8 cellular contexts compared by ENCODE assay signal in the genomic region with DNA sequence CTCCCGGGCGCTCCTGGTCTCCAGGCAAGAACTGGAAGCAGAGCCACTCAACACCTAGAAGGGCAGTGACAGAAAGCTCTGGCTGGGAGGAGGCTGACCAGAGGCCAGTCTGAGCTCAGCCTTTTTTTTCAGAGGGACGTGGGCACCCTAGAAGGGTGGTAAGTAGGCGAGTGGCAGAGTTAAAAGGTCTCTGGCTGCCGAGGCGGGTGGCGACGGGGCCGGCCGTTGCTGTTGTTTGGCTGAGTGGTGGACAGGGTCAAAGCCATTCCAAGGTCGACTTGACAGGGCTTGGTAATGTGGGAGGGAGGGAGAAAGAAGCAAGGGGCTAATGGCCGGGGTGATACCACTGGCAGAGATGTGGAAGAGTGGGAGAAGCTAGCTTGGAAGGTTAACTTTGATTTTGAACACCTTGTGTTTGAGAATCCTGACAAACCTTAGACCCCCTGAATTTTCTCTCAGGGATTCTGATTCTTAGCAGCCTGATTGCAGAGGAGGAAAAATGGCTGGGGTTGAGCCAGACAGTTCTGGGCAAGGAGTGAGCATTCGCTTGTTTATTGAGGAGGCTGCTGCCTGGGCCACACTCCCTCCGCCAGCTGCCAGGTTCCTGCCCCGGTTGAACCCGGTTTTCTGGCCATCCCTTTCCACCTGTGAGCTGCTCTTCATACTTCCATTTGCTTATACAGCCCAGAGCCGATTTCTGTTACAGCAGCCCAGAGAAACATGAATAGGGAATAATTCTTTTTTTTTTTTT. TPM values are rescaled to one million over a fixed set of nuclear protein-coding genes. Genes with fewer than 3 reads are reported as not detected.
A peak's percentile ranks its signal among the peaks of the same experiment; 100 is the strongest.
DNase-seq lines count a peak whose midpoint lies in the region; ATAC-seq, FAIRE-seq and TF ChIP-seq lines count a peak whose summit lies in the region.

No MANE protein-coding gene starts in this region.

- H3K9me3 Mint-ChIP-seq in HFFc6 = no peaks in the 10 kb centered on the region
- H3K9me3 Mint-ChIP-seq in activated naive CD4-positive, alpha-beta T cell treated with anti-CD3 and anti-CD28 coated beads, Interleukin-2, amount 50 U/mL, for 72 hours = no peaks in the 10 kb centered on the region
- H3K9me3 Mint-ChIP-seq in stimulated activated effector memory CD8-positive, alpha-beta T cell treated with anti-CD3 and anti-CD28 coated beads, Interleukin-12 subunit alpha, Interleukin-12 subunit beta, amount 100 ng/mL, for 72 hours = no peaks in the 10 kb centered on the region

- no peak overlapping the region for H3K27ac Mint-ChIP-seq in HFFc6
- peak overlapping the region; percentile 48 to 81 for H3K27ac Mint-ChIP-seq in activated naive CD4-positive, alpha-beta T cell treated with anti-CD3 and anti-CD28 coated beads, Interleukin-2, amount 50 U/mL, for 72 hours
- peak overlapping the region; percentile 72 for H3K27ac Mint-ChIP-seq in stimulated activated effector memory CD8-positive, alpha-beta T cell treated with anti-CD3 and anti-CD28 coated beads, Interleukin-12 subunit alpha, Interleukin-12 subunit beta, amount 100 ng/mL, for 72 hours

- H3K4me1 Mint-ChIP-seq in HFFc6 (ENCODE audit: low read depth) = peaks cover 9% of the 10 kb centered on the region
- H3K4me1 Mint-ChIP-seq in stimulated activated effector memory CD8-positive, alpha-beta T cell treated with anti-CD3 and anti-CD28 coated beads, Interleukin-12 subunit alpha, Interleukin-12 subunit beta, amount 100 ng/mL, for 72 hours = peaks cover 24% of the 10 kb centered on the region

- no peaks in the 10 kb centered on the region for H3K4me1 ChIP-seq in iPS-15b (ENCODE audit: control insufficient read depth, insufficient read depth, low read length)

- no peaks in the 10 kb centered on the region for H3K36me3 Mint-ChIP-seq in HFFc6 (ENCODE audit: low read depth)
- H3K36me3 Mint-ChIP-seq in activated naive CD4-positive, alpha-beta T cell treated with anti-CD3 and anti-CD28 coated beads, Interleukin-2, amount 50 U/mL, for 72 hours = no peaks in the 10 kb centered on the region
- H3K36me3 Mint-ChIP-seq in stimulated activated effector memory CD8-positive, alpha-beta T cell treated with anti-CD3 and anti-CD28 coated beads, Interleukin-12 subunit alpha, Interleukin-12 subunit beta, amount 100 ng/mL, for 72 hours = peaks cover 12% of the 10 kb centered on the region

- H3K9ac ChIP-seq in iPS-15b (ENCODE audit: low read depth, low read length) = no peak overlapping the region

- H3K36me3 ChIP-seq in iPS-15b (ENCODE audit: control insufficient read depth, insufficient read depth, low read length) = no peaks in the 10 kb centered on the region

- H3K4me3 Mint-ChIP-seq in HFFc6 = peak overlapping the region; percentile 88
- peak overlapping the region; percentile 89 for H3K4me3 Mint-ChIP-seq in stimulated activated effector memory CD8-positive, alpha-beta T cell treated with anti-CD3 and anti-CD28 coated beads, Interleukin-12 subunit alpha, Interleukin-12 subunit beta, amount 100 ng/mL, for 72 hours

- H3K9me3 ChIP-seq in iPS-15b (ENCODE audit: control insufficient read depth, insufficient read depth, low read length) = no peaks in the 10 kb centered on the region

- FAIRE-seq in GM19239 (lab: Jason Lieb, UNC) = no peak

- DNase-seq in HFFc6 (no peak), DMS153 (lab: John Stamatoyannopoulos, UW) (no peak), GM19239 (ENCODE audit: insufficient read length, low spot score) (no peak), NCI-H510A treated with DMSO at 0.1 percent for 48 hours (lab: John Stamatoyannopoulos, UW) (no peak)
- no peak for DNase-seq in activated naive CD4-positive, alpha-beta T cell treated with anti-CD3 and anti-CD28 coated beads, Interleukin-2, amount 50 U/mL, for 72 hours (ENCODE audit: low spot score in 2 of 2)
- DNase-seq in stimulated activated effector memory CD8-positive, alpha-beta T cell treated with anti-CD3 and anti-CD28 coated beads, Interleukin-12 subunit alpha, Interleukin-12 subunit beta, amount 100 ng/mL, for 72 hours (ENCODE audit: low spot score in 2 of 2) = no peak

- H3K27me3 ChIP-seq in iPS-15b (ENCODE audit: control insufficient read depth, insufficient read depth, low read length) = peaks cover 20% of the 10 kb centered on the region

- TF ChIP-seq CTCF in HFFc6 (IDR thresholded peaks at IDR 0.05) = no peak

- H3K27me3 Mint-ChIP-seq in HFFc6 (ENCODE audit: insufficient read depth) = peaks cover 21% of the 10 kb centered on the region

- ATAC-seq in activated naive CD4-positive, alpha-beta T cell treated with anti-CD3 and anti-CD28 coated beads, Interleukin-2, amount 50 U/mL, for 72 hours = no peak
- ATAC-seq in stimulated activated effector memory CD8-positive, alpha-beta T cell treated with anti-CD3 and anti-CD28 coated beads, Interleukin-12 subunit alpha, Interleukin-12 subunit beta, amount 100 ng/mL, for 72 hours = no peak
- no peak for ATAC-seq in HG03442 (IDR thresholded peaks at IDR 0.05; ENCODE audit: unreplicated experiment)

- peak overlapping the region; percentile 83 for H3K4me3 ChIP-seq in iPS-15b (ENCODE audit: low read depth, low read length)

RNA-seq across cellular contexts. Expression of a gene that starts 0.9 kb away (rescaled TPM):
- total RNA-seq in HFFc6 (2021; fragmentation: NEBNext Ultra II Directional; extraction: Animal tissue kit (Norgen Biotek cat#: 25700)) = not detected
- 1 to 10 TPM in 1 of 2 donors, under 1 TPM in 1; 0.80 to 3.9 TPM for total RNA-seq in activated naive CD4-positive, alpha-beta T cell treated with anti-CD3 and anti-CD28 coated beads, Interleukin-2, amount 50 U/mL, for 72 hours

RNA-seq across cellular contexts. Expression of a gene that starts 14.6 kb away (rescaled TPM):
- 1 to 10 TPM in 5 of 6 experiments, under 1 TPM in 1; 0.82 to 3.0 (median 1.5) TPM for total RNA-seq in HFFc6 (2021; fragmentation: NEBNext Ultra II Directional; extraction: Animal tissue kit (Norgen Biotek cat#: 25700))
- total RNA-seq in activated naive CD4-positive, alpha-beta T cell treated with anti-CD3 and anti-CD28 coated beads, Interleukin-2, amount 50 U/mL, for 72 hours = 10 to 100 TPM; 61.8 to 92.2 TPM

RNA-seq across cellular contexts. Expression of a gene that starts 17.9 kb away (rescaled TPM):
- total RNA-seq in HFFc6 (2021; fragmentation: NEBNext Ultra II Directional; extraction: Animal tissue kit (Norgen Biotek cat#: 25700)) = under 1 TPM in 1 of 6 experiments, not detected in 5; 0.05 TPM
- 10 to 100 TPM in 1 of 2 donors, 1 to 10 TPM in 1; 2.6 to 11.0 TPM for total RNA-seq in activated naive CD4-positive, alpha-beta T cell treated with anti-CD3 and anti-CD28 coated beads, Interleukin-2, amount 50 U/mL, for 72 hours

RNA-seq across cellular contexts. Expression of a gene that starts 19.1 kb away (rescaled TPM):
- total RNA-seq in HFFc6 (2021; fragmentation: NEBNext Ultra II Directional; extraction: Animal tissue kit (Norgen Biotek cat#: 25700)) = 10 to 100 TPM; 21.1 to 26.2 (median 25.2) TPM
- total RNA-seq in activated naive CD4-positive, alpha-beta T cell treated with anti-CD3 and anti-CD28 coated beads, Interleukin-2, amount 50 U/mL, for 72 hours = 100 to 1,000 TPM in 1 of 2 donors, 10 to 100 TPM in 1; 83.8 to 127 TPM

RNA-seq across cellular contexts. Expression of a gene that starts 33.8 kb away (rescaled TPM):
- total RNA-seq in HFFc6 (2021; fragmentation: NEBNext Ultra II Directional; extraction: Animal tissue kit (Norgen Biotek cat#: 25700)) = 1 to 10 TPM in 5 of 6 experiments, under 1 TPM in 1; 0.95 to 2.1 (median 1.3) TPM
- total RNA-seq in activated naive CD4-positive, alpha-beta T cell treated with anti-CD3 and anti-CD28 coated beads, Interleukin-2, amount 50 U/mL, for 72 hours = 10 to 100 TPM; 20.8 to 74.5 TPM

Comparison
In these comparisons a context has a peak if more than half of its experiments do, and no peak if none do; other contexts are left out.
1. RNA of a gene that starts 14.6 kb away (total RNA-seq): 61.8 to 92.2 TPM in activated naive CD4-positive, alpha-beta T cell treated with anti-CD3 and anti-CD28 coated beads, Interleukin-2, amount 50 U/mL, for 72 hours; 0.82 to 3.0 TPM in HFFc6; every median in the first group is over 10 times any median in the second.